Comparison of ENCODE assay signal across 20 cellular contexts in the genomic region with DNA sequence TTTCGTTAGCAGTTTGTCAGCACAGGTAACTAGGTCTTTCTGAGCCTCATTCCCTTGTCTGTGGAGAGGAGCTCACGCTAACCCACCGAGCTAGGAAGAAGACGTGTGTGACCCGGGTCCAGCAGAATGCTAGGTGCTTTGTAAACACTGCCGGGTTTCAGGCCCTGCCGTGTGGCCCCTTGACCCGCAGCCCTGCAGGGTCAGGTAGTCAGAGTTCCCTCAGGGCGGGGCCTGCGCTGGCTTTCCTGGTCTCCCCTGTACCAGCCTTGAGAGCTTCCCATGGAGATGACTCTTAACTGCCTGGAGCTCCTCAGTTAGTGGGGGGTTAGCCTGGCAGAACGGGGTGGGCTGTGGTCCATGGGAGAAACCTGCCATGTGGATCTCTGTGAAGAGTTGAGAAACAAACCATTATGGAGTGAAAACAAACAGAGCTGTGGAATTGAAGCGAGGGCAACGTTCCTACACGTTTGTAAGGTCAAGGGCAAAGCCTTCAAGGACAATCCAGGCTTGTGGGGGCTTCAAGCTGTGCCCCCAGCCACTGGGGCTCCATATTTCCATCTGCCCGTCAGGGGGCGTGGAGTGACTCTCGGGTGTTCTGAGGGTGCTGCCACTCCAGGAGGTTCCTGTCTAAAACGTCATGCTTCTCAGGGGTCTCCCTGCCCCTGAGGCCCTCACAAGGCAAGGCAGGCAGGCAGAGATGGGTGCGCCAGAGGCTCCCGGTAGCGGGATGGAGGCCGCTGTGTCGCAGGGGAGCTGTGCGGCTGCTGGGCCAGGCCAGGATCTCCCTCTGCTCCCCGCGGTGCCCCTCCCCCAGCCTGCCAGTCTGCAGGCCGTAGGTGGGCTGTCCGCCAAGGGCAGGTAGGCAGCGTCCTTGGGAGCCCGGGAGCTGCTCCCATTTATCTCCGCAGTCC. TPM values are rescaled to one million over a fixed set of nuclear protein-coding genes. Genes with fewer than 3 reads are reported as not detected.
DNase-seq lines count a peak whose midpoint lies in the region; ATAC-seq, FAIRE-seq and TF ChIP-seq lines count a peak whose summit lies in the region.
"Had no signal": no experiment of that assay in that cellular context is flagged by ENCODE, and none has a peak within 500 bp of the region (broad histone marks: within the 10 kb centered on the region; RNA-seq: fewer than 3 reads in every experiment).

No MANE protein-coding gene starts in this region.

- no peak overlapping the region for H3K4me3 Mint-ChIP-seq in natural killer cell treated with Interleukin-12 subunit alpha and Interleukin-12 subunit beta and Interleukin-15 and Interleukin-18, amount 100 ng/mL, for 72 hours
- no peak overlapping the region for H3K4me3 Mint-ChIP-seq in natural killer cell
- no peak overlapping the region for H3K4me3 Mint-ChIP-seq in WTC11
- H3K4me3 Mint-ChIP-seq: CD4-positive, CD25-positive, alpha-beta regulatory T cell had no signal

- no peak for FAIRE-seq in D721Med (lab: Jason Lieb, UNC)

- no peak overlapping the region for H2BK12ac ChIP-seq in neuronal stem cell (ENCODE audit: low read length)

- no peak overlapping the region for H4K91ac ChIP-seq in neuronal stem cell (ENCODE audit: low read depth, low read length, poor library complexity)

- no peaks in the 10 kb centered on the region for H3K9me3 Mint-ChIP-seq in natural killer cell treated with Interleukin-12 subunit alpha and Interleukin-12 subunit beta and Interleukin-15 and Interleukin-18, amount 100 ng/mL, for 72 hours
- H3K9me3 Mint-ChIP-seq in natural killer cell = no peaks in the 10 kb centered on the region
- no peaks in the 10 kb centered on the region for H3K9me3 Mint-ChIP-seq in WTC11

- H3K4me3 ChIP-seq in neuronal stem cell (ENCODE audit: low read length in 2 of 2) = peak overlapping the region in 1 of 2 donors; percentile 10

- no peak overlapping the region for H3K4ac ChIP-seq in neuronal stem cell (ENCODE audit: low read length)

- peak; percentile 54 for DNase-seq in natural killer cell treated with Interleukin-12 subunit alpha and Interleukin-12 subunit beta and Interleukin-15 and Interleukin-18, amount 100 ng/mL, for 72 hours (ENCODE audit: low spot score)
- DNase-seq in natural killer cell (no peak), WTC11 (ENCODE audit: low spot score) (no peak), neuronal stem cell (ENCODE audit: low spot score) (no peak), D721Med (ENCODE audit: insufficient read length, low spot score) (no peak), nucleus accumbens (lab: John Stamatoyannopoulos, UW) (no peak)
- no peak for DNase-seq in activated naive CD4-positive, alpha-beta T cell (lab: John Stamatoyannopoulos, UW)
- DNase-seq: BE2C; CD4-positive, CD25-positive, alpha-beta regulatory T cell; COR-L47; GDM1; NCI-H1092 treated with DMSO at 0.1 percent for 48 hours; NCI-H146; NCI-H2081 treated with DMSO at 0.1 percent for 48 hours; NCI-H510A; NCI-H748 treated with DMSO at 0.1 percent for 48 hours; NK-92 treated with Interleukin-12 subunit alpha and Interleukin-12 subunit beta, amount 100 ng/mL, for 24 hours; Right ventricle myocardium superior; SK-N-SH had no signal

- TF ChIP-seq CTCF in natural killer cell (IDR thresholded peaks at IDR 0.05) (no peak), WTC11 (IDR thresholded peaks at IDR 0.05) (no peak), D721Med (IDR thresholded peaks at IDR 0.05; ENCODE audit: insufficient read depth, missing control alignments) (no peak)

- peaks cover 11 to 26% of the 10 kb centered on the region in 2 donors for H3K27me3 Mint-ChIP-seq in natural killer cell treated with Interleukin-12 subunit alpha and Interleukin-12 subunit beta and Interleukin-15 and Interleukin-18, amount 100 ng/mL, for 72 hours
- H3K27me3 Mint-ChIP-seq in natural killer cell (ENCODE audit: low read depth in 2 of 2) = peaks cover 11 to 37% of the 10 kb centered on the region in 2 donors
- no peaks in the 10 kb centered on the region for H3K27me3 Mint-ChIP-seq in WTC11 (ENCODE audit: low read depth)

- H3K27me3 ChIP-seq in neuronal stem cell (ENCODE audit: control insufficient read depth in 3 of 3, insufficient read depth in 3 of 3, low read depth in 1 of 3, low read length in 3 of 3) = peaks cover 0 to 38% (median 0%) of the 10 kb centered on the region in 3 experiments
- H3K27me3 ChIP-seq: BE2C had no signal

- no peak overlapping the region for H3K23ac ChIP-seq in neuronal stem cell (ENCODE audit: low read depth, low read length, poor library complexity)

- peak overlapping the region; percentile 33 for H2AK5ac ChIP-seq in neuronal stem cell (ENCODE audit: low read depth, low read length)

- H3K18ac ChIP-seq in neuronal stem cell (ENCODE audit: low read length) = peak overlapping the region; percentile 71

- H3K4me1 Mint-ChIP-seq in natural killer cell treated with Interleukin-12 subunit alpha and Interleukin-12 subunit beta and Interleukin-15 and Interleukin-18, amount 100 ng/mL, for 72 hours (ENCODE audit: low read depth in 2 of 2) = peaks cover 3 to 9% of the 10 kb centered on the region in 2 donors
- H3K4me1 Mint-ChIP-seq in natural killer cell (peaks cover 0 to 6% of the 10 kb centered on the region in 2 donors), WTC11 (peaks cover 44% of the 10 kb centered on the region)

- H2BK120ac ChIP-seq in neuronal stem cell (ENCODE audit: low read depth, low read length) = no peak overlapping the region

- no peak overlapping the region for H4K8ac ChIP-seq in neuronal stem cell (ENCODE audit: low read depth, low read length)

- POLR2A ChIA-PET in WTC11 (lab: Charles Lee) = no interaction called here

- H3K4me2 ChIP-seq in neuronal stem cell (ENCODE audit: insufficient read depth, low read length, poor library complexity, severe bottlenecking) = no peak overlapping the region
- H3K4me2 ChIP-seq: SK-N-SH had no signal

- no peak overlapping the region for H3K14ac ChIP-seq in neuronal stem cell (ENCODE audit: low read length)

- H3K79me1 ChIP-seq in neuronal stem cell (ENCODE audit: low read depth, low read length) = no peaks in the 10 kb centered on the region

- H3K4me1 ChIP-seq in neuronal stem cell (ENCODE audit: control insufficient read depth in 2 of 2, insufficient read depth in 1 of 2, low read depth in 1 of 2, low read length in 2 of 2) = peaks cover 0 to 4% of the 10 kb centered on the region in 2 donors
- H3K4me1 ChIP-seq: BE2C had no signal

- H3K27ac Mint-ChIP-seq in natural killer cell treated with Interleukin-12 subunit alpha and Interleukin-12 subunit beta and Interleukin-15 and Interleukin-18, amount 100 ng/mL, for 72 hours = no peak overlapping the region
- no peak overlapping the region for H3K27ac Mint-ChIP-seq in natural killer cell
- no peak overlapping the region; the same call in 1 of the 2 replicates for H3K27ac Mint-ChIP-seq in WTC11
- H3K27ac Mint-ChIP-seq: CD4-positive, CD25-positive, alpha-beta regulatory T cell had no signal

- no peak overlapping the region for H2AFZ ChIP-seq in neuronal stem cell (ENCODE audit: low read length)

- no peaks in the 10 kb centered on the region for H3K36me3 ChIP-seq in neuronal stem cell (replicated peaks in 1 of 2; ENCODE audit: control insufficient read depth in 2 of 2, insufficient read depth in 2 of 2, low read length in 2 of 2)
- H3K36me3 ChIP-seq: BE2C had no signal

- H3K9me3 ChIP-seq in neuronal stem cell (replicated peaks in 1 of 2; ENCODE audit: control insufficient read depth in 2 of 2, insufficient read depth in 1 of 2, low read depth in 1 of 2, low read length in 2 of 2) = no peaks in the 10 kb centered on the region
- H3K9me3 ChIP-seq: BE2C, SK-N-SH had no signal

- no peaks in the 10 kb centered on the region for H3K36me3 Mint-ChIP-seq in natural killer cell treated with Interleukin-12 subunit alpha and Interleukin-12 subunit beta and Interleukin-15 and Interleukin-18, amount 100 ng/mL, for 72 hours
- H3K36me3 Mint-ChIP-seq in natural killer cell = no peaks in the 10 kb centered on the region
- H3K36me3 Mint-ChIP-seq in WTC11 = peaks cover 4% of the 10 kb centered on the region; the same call in 1 of the 2 replicates
- H3K36me3 Mint-ChIP-seq: CD4-positive, CD25-positive, alpha-beta regulatory T cell had no signal

- no peak for ATAC-seq in natural killer cell treated with Interleukin-12 subunit alpha and Interleukin-12 subunit beta and Interleukin-15 and Interleukin-18, amount 100 ng/mL, for 72 hours
- ATAC-seq in natural killer cell (no peak), WTC11 (no peak), GM18502 (IDR thresholded peaks at IDR 0.05; ENCODE audit: poor library complexity, unreplicated experiment) (no peak)

- H2BK5ac ChIP-seq in neuronal stem cell (ENCODE audit: low read length) = no peak overlapping the region

- H3K9ac ChIP-seq in neuronal stem cell (ENCODE audit: low read depth, low read length, poor library complexity) = no peak overlapping the region
- H3K9ac ChIP-seq: SK-N-SH had no signal

- WGBS in neuronal stem cell (ENCODE audit: extremely low coverage in 2 of 2, insufficient read length in 2 of 2, insufficient replicate concordance in 1 of 2), 2 donors = no CpG with 5 or more reads among the region's 31 CpGs

- no peak overlapping the region for H2BK15ac ChIP-seq in neuronal stem cell (ENCODE audit: low read length)

- intact Hi-C loops in natural killer cell (cut with micrococcal nuclease) = no loop called here

- no peak overlapping the region for H3K27ac ChIP-seq in neuronal stem cell (replicated peaks; ENCODE audit: low read length)

- CTCF ChIA-PET in WTC11 (lab: Charles Lee) = interaction anchor here (0.8 to 3.3 kb wide), 24 partner anchors 8 to 439 kb away, joined by 3 to 31 read pairs (median 6); a partner anchor contains a TSS

TF ChIP-seq in WTC11, 78 proteins besides CTCF, POLR2A, EP300 and RAD21 (continues in another document):
- TF ChIP-seq RELA (CRISPR knock-in tag; IDR thresholded peaks at IDR 0.05; ENCODE audit: borderline replicate concordance) (0 out of 2 replicates have a peak, but pooled peaks have one; percentile 21), ZNF396 (CRISPR knock-in tag; IDR thresholded peaks at IDR 0.05; ENCODE audit: borderline replicate concordance) (no peak)

RNA-seq across cellular contexts. Expression of a gene that starts 23.8 kb away (rescaled TPM):
- total RNA-seq in natural killer cell treated with Interleukin-12 subunit alpha and Interleukin-12 subunit beta and Interleukin-15 and Interleukin-18, amount 100 ng/mL, for 72 hours = not detected
- total RNA-seq in natural killer cell (under 1 TPM in 1 of 3 donors, not detected in 2; 0.08 TPM), WTC11 (2021) (7.7 to 19.2 TPM (median 9.2 TPM) in 3 replicates)
- polyA plus RNA-seq in neuronal stem cell (2013, experiment 1 of 2) = 0.06 TPM
- polyA plus RNA-seq in neuronal stem cell (2013, experiment 2 of 2) = 0.08 TPM
- total RNA-seq: CD4-positive, CD25-positive, alpha-beta regulatory T cell; Right ventricle myocardium superior had no signal
- polyA plus RNA-seq: SK-N-SH had no signal
